In genomic region chr14:61887628-61888027, GRCh38 we compare ENCODE assay signal across 15 cellular contexts.
DNase-seq lines count a peak whose midpoint lies in the region; ATAC-seq, FAIRE-seq and TF ChIP-seq lines count a peak whose summit lies in the region.
"Had no signal": no experiment of that assay in that cellular context is flagged by ENCODE, and none has a peak within 500 bp of the region (broad histone marks: within the 10 kb centered on the region; RNA-seq: fewer than 3 reads in every experiment).

No MANE protein-coding gene starts in this region.

- peaks cover 2% of the 10 kb centered on the region for H3K9me3 Mint-ChIP-seq in activated B cell treated with CpG ODN at 0.5 μM for 24 hours
- H3K9me3 Mint-ChIP-seq: CD8-positive, alpha-beta memory T cell had no signal

- TF ChIP-seq CTCF in activated B cell treated with CpG ODN at 0.5 μM for 24 hours (IDR thresholded peaks at IDR 0.05) (no peak), adrenal gland (IDR thresholded peaks at IDR 0.05) (no peak), OCI-LY7 (conservative IDR thresholded peaks at IDR 0.05; ENCODE audit: low read length) (no peak)

- no peaks in the 10 kb centered on the region for H3K27me3 ChIP-seq in adrenal gland

- FAIRE-seq in GM12891 (lab: Jason Lieb, UNC) (peak; percentile 80), urothelium cell line (lab: Jason Lieb, UNC) (peak; percentile 32)
- FAIRE-seq: H54 had no signal

- H3K27me3 Mint-ChIP-seq in activated B cell treated with CpG ODN at 0.5 μM for 24 hours = no peaks in the 10 kb centered on the region

- no peak overlapping the region for H3K4me3 Mint-ChIP-seq in activated B cell treated with CpG ODN at 0.5 μM for 24 hours
- H3K4me3 Mint-ChIP-seq: CD8-positive, alpha-beta memory T cell had no signal

- no peaks in the 10 kb centered on the region for H3K9me2 ChIP-seq in OCI-LY7 (ENCODE audit: insufficient read depth, low read length)

- no peak overlapping the region for H3K27ac ChIP-seq in adrenal gland
- H3K27ac ChIP-seq in OCI-LY7 (ENCODE audit: low read depth, low read length, poor library complexity, severe bottlenecking) = no peak overlapping the region

- POLR2A ChIA-PET in activated B cell treated with CpG ODN at 0.5 μM for 24 hours (lab: Charles Lee) = interaction anchor here (0.7 kb wide), 1 partner anchor 192 kb away, joined by 7 read pairs; no protein-coding TSS in a partner anchor
- POLR2A ChIA-PET in OCI-LY7 (lab: Charles Lee) = interaction anchor here (0.6 to 1.0 kb wide), 7 partner anchors 16 to 1486 kb away, joined by 3 to 7 read pairs (median 3); no protein-coding TSS in a partner anchor

- H3K9me3 ChIP-seq in adrenal gland (replicated peaks in 1 of 3) (no peaks in the 10 kb centered on the region), OCI-LY7 (ENCODE audit: low read length) (no peaks in the 10 kb centered on the region)

- no peaks in the 10 kb centered on the region for H3K79me2 ChIP-seq in OCI-LY7 (ENCODE audit: insufficient read depth, low read depth, low read length)

- intact Hi-C loops in activated B cell treated with CpG ODN at 0.5 μM for 24 hours (cut with micrococcal nuclease) (no loop called here), adrenal gland (cut with DNase I) (no loop called here), OCI-LY7 (cut with micrococcal nuclease; ENCODE audit: unreplicated experiment) (no loop called here), head of caudate nucleus (cut with DNase I) (no loop called here)

- no peaks in the 10 kb centered on the region for H3K4me1 ChIP-seq in adrenal gland (replicated peaks in 1 of 2)
- H3K4me1 ChIP-seq in OCI-LY7 (ENCODE audit: insufficient read depth, low read length, poor library complexity, severe bottlenecking) = peaks cover 11% of the 10 kb centered on the region

- DNase-seq in GM12891 (ENCODE audit: insufficient read length, low spot score) = no peak
- no peak for DNase-seq in activated B cell treated with CpG ODN at 0.5 μM for 24 hours
- DNase-seq in glomerular visceral epithelial cell (ENCODE audit: extremely low spot score) = peak; percentile 10
- DNase-seq in urothelium cell line (ENCODE audit: low spot score) = no peak
- DNase-seq in adrenal gland = no peak
- DNase-seq in OCI-LY7 (ENCODE audit: low spot score) = no peak
- DNase-seq in head of caudate nucleus = no peak
- DNase-seq: AML-193; CD8-positive, alpha-beta memory T cell; IMR-90; NCI-H1092; NCI-H2107; NCI-H226; NCI-H526 treated with DMSO at 0.1 percent for 48 hours had no signal

- H2AFZ ChIP-seq in OCI-LY7 (ENCODE audit: low read length) = no peak overlapping the region

- no peaks in the 10 kb centered on the region for H4K20me1 ChIP-seq in OCI-LY7 (ENCODE audit: insufficient read depth, low read length)

- CTCF ChIA-PET in activated B cell treated with CpG ODN at 0.5 μM for 24 hours (lab: Charles Lee) = interaction anchor here (1.1 kb wide), 1 partner anchor 237 kb away, joined by 3 read pairs; no protein-coding TSS in a partner anchor
- CTCF ChIA-PET in OCI-LY7 (lab: Charles Lee; ENCODE audit: unreplicated experiment) = interaction anchor here (4.1 kb wide), 1 partner anchor 238 kb away, joined by 16 read pairs; no protein-coding TSS in a partner anchor

- no peaks in the 10 kb centered on the region for H3K36me3 ChIP-seq in adrenal gland (replicated peaks in 1 of 2)
- H3K36me3 ChIP-seq in OCI-LY7 (ENCODE audit: insufficient read depth, low read length) = no peaks in the 10 kb centered on the region

- 80 to 89% (median 87%) methylated on average over 2 of the region's 2 CpGs for WGBS in adrenal gland, 4 donors

- H3K4me3 ChIP-seq in adrenal gland (no peak overlapping the region), OCI-LY7 (ENCODE audit: low read depth, low read length, poor library complexity, severe bottlenecking) (no peak overlapping the region)

- no peak for ATAC-seq in activated B cell treated with CpG ODN at 0.5 μM for 24 hours (ENCODE audit: low read depth)

- TF ChIP-seq POLR2A in GM12891 (IDR thresholded peaks at IDR 0.05; ENCODE audit: low read depth, low read length) (no peak), adrenal gland (IDR thresholded peaks at IDR 0.05) (no peak)

- no peaks in the 10 kb centered on the region for H3K36me3 Mint-ChIP-seq in activated B cell treated with CpG ODN at 0.5 μM for 24 hours (ENCODE audit: low read depth)
- H3K36me3 Mint-ChIP-seq: CD8-positive, alpha-beta memory T cell had no signal

- peaks cover 75% of the 10 kb centered on the region for H3K4me1 Mint-ChIP-seq in activated B cell treated with CpG ODN at 0.5 μM for 24 hours

- H3K27ac Mint-ChIP-seq in activated B cell treated with CpG ODN at 0.5 μM for 24 hours = peak overlapping the region; percentile 27
- H3K27ac Mint-ChIP-seq: CD8-positive, alpha-beta memory T cell had no signal

- H3K4me2 ChIP-seq in OCI-LY7 (ENCODE audit: low read length) = no peak overlapping the region

- BruUV-seq in OCI-LY7 (replicated peaks; lab: Mats Ljungman, UMichigan) = no TSS peak

TF ChIP-seq in GM12891, 5 proteins besides CTCF, POLR2A, EP300 and RAD21:
- TF ChIP-seq TAF1 (IDR thresholded peaks at IDR 0.05; ENCODE audit: low read depth, low read length) = no peak
- no peak for TF ChIP-seq PAX5 (IDR thresholded peaks at IDR 0.05; ENCODE audit: insufficient read depth, low read length, severe bottlenecking)
- TF ChIP-seq POU2F2 (IDR thresholded peaks at IDR 0.05; ENCODE audit: low read depth, low read length) = no peak
- no peak for TF ChIP-seq POLR2AphosphoS5 (IDR thresholded peaks at IDR 0.05; ENCODE audit: low read depth, low read length)
- no peak for TF ChIP-seq SPI1 (IDR thresholded peaks at IDR 0.05; ENCODE audit: low read depth, low read length)
